ENCODE assay signal across 17 cellular contexts in the genomic region with DNA sequence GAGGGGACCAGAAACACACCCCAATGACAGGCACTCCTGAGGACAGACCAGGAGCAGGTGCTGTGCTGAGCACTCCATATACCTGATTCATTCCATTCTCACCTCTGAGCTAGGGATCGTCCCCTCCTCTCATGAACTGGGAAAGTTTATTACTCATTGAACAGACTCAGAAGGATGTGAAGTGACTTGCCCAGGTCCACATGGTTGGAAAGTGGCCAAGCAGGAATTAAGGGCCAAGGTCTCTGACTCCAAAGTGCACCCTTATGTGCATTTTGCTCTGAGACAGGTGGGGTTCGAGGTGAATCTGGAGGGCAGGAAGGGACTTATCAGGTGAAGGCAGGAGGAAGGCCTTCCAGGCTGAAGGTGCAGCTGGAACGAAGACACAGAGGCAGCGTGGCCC. TPM values are rescaled to one million over a fixed set of nuclear protein-coding genes. Genes with fewer than 3 reads are reported as not detected.
DNase-seq lines count a peak whose midpoint lies in the region; ATAC-seq, FAIRE-seq and TF ChIP-seq lines count a peak whose summit lies in the region.
"Had no signal": no experiment of that assay in that cellular context is flagged by ENCODE, and none has a peak within 500 bp of the region (broad histone marks: within the 10 kb centered on the region; RNA-seq: fewer than 3 reads in every experiment).

No MANE protein-coding gene starts in this region.

- H2AFZ ChIP-seq in GM23338, result no peak overlapping the region

- intact Hi-C loops in activated CD8-positive, alpha-beta T cell treated with anti-CD3 and anti-CD28 coated beads for 36 hours (cut with micrococcal nuclease), result no loop called here
- intact Hi-C loops in spleen (cut with DNase I; ENCODE audit: low total_unique reads), result no loop called here

- no peaks in the 10 kb centered on the region for H3K36me3 Mint-ChIP-seq in activated CD8-positive, alpha-beta T cell treated with anti-CD3 and anti-CD28 coated beads, Interleukin-2, amount 10 ng/mL, durations not matched to agents 7 days and 5 days (ENCODE audit: low read depth)
- no peaks in the 10 kb centered on the region for H3K36me3 Mint-ChIP-seq in activated CD8-positive, alpha-beta T cell treated with anti-CD3 and anti-CD28 coated beads for 36 hours (ENCODE audit: low read depth)
- no peaks in the 10 kb centered on the region; the same call in 1 of the 3 replicates for H3K36me3 Mint-ChIP-seq in GM23338 (ENCODE audit: low read depth)

- H3K4me1 ChIP-seq in spleen (peaks cover 0 to 28% (median 7%) of the 10 kb centered on the region in 6 donors), GM23338 (ENCODE audit: insufficient read depth) (no peaks in the 10 kb centered on the region)

- WGBS in spleen, 5 donors, result 85 to 94% (median 87%) methylated on average over 4 of the region's 4 CpGs

- peaks cover 4% of the 10 kb centered on the region; the same call in 1 of the 2 replicates for H3K9me2 ChIP-seq in GM23338 (ENCODE audit: insufficient read depth)

- no peaks in the 10 kb centered on the region for H3K36me3 ChIP-seq in bronchial epithelial cell (ENCODE audit: control insufficient read depth, insufficient read depth, low read length)
- H3K36me3 ChIP-seq in spleen, result no peaks in the 10 kb centered on the region
- no peaks in the 10 kb centered on the region for H3K36me3 ChIP-seq in GM23338 (ENCODE audit: insufficient read depth)
- H3K36me3 ChIP-seq: tibial nerve had no signal

- H3K4me3 ChIP-seq in bronchial epithelial cell (ENCODE audit: low read depth, low read length) (no peak overlapping the region), spleen (no peak overlapping the region), GM23338 (no peak overlapping the region)
- H3K4me3 ChIP-seq: tibial nerve had no signal

- no peak overlapping the region for H3K4me2 ChIP-seq in GM23338

- H3K4me1 Mint-ChIP-seq in activated CD8-positive, alpha-beta T cell treated with anti-CD3 and anti-CD28 coated beads, Interleukin-2, amount 10 ng/mL, durations not matched to agents 7 days and 5 days (ENCODE audit: low read depth), result peaks cover 36% of the 10 kb centered on the region
- H3K4me1 Mint-ChIP-seq in activated CD8-positive, alpha-beta T cell treated with anti-CD3 and anti-CD28 coated beads for 36 hours (ENCODE audit: low read depth), result peaks cover 18% of the 10 kb centered on the region
- no peaks in the 10 kb centered on the region; the same call in 2 of the 3 replicates for H3K4me1 Mint-ChIP-seq in GM23338

- H3K9me3 Mint-ChIP-seq in activated CD8-positive, alpha-beta T cell treated with anti-CD3 and anti-CD28 coated beads, Interleukin-2, amount 10 ng/mL, durations not matched to agents 7 days and 5 days (ENCODE audit: insufficient read depth), result no peaks in the 10 kb centered on the region
- H3K9me3 Mint-ChIP-seq in activated CD8-positive, alpha-beta T cell treated with anti-CD3 and anti-CD28 coated beads for 36 hours, result peaks cover 4% of the 10 kb centered on the region
- H3K9me3 Mint-ChIP-seq in GM23338, result peaks cover 11% of the 10 kb centered on the region

- no peaks in the 10 kb centered on the region for H3K9me3 ChIP-seq in spleen
- H3K9me3 ChIP-seq: tibial nerve had no signal

- no peak for TF ChIP-seq CTCF in activated CD8-positive, alpha-beta T cell treated with anti-CD3 and anti-CD28 coated beads for 36 hours (IDR thresholded peaks at IDR 0.05)
- no peak for TF ChIP-seq CTCF in bronchial epithelial cell (IDR thresholded peaks at IDR 0.05; ENCODE audit: insufficient read depth, low read length, severe bottlenecking)
- no peak for TF ChIP-seq CTCF in spleen (IDR thresholded peaks at IDR 0.05 in 8 of 11, conservative IDR thresholded peaks at IDR 0.05 in 3 of 11)
- TF ChIP-seq CTCF in GM23338 (conservative IDR thresholded peaks at IDR 0.05; ENCODE audit: low read depth in 2 of 2), result no peak

- DNase-seq in activated CD8-positive, alpha-beta T cell treated with anti-CD3 and anti-CD28 coated beads, Interleukin-2, amount 10 ng/mL, durations not matched to agents 7 days and 5 days, result no peak
- DNase-seq in activated CD8-positive, alpha-beta T cell treated with anti-CD3 and anti-CD28 coated beads for 36 hours, result no peak
- DNase-seq in NCI-H146 treated with DMSO at 0.1 percent for 48 hours (lab: John Stamatoyannopoulos, UW; ENCODE audit: unreplicated experiment) (peak; percentile 35), bronchial epithelial cell (ENCODE audit: low read depth) (peak; percentile 98), spleen (no peak), NCI-H526 (lab: John Stamatoyannopoulos, UW) (no peak), T1000 (lab: John Stamatoyannopoulos, UW) (no peak), GM23338 (ENCODE audit: low spot score) (no peak)
- DNase-seq: activated effector memory CD4-positive, alpha-beta T cell treated with Interleukin-2 at 50 U/mL for 16 hours; foreskin fibroblast; left cardiac atrium; NCI-H1930; NCI-H524 treated with DMSO at 0.1 percent for 48 hours; T-helper 9 cell had no signal

- H3K4me3 Mint-ChIP-seq in activated CD8-positive, alpha-beta T cell treated with anti-CD3 and anti-CD28 coated beads, Interleukin-2, amount 10 ng/mL, durations not matched to agents 7 days and 5 days, result no peak overlapping the region
- H3K4me3 Mint-ChIP-seq in activated CD8-positive, alpha-beta T cell treated with anti-CD3 and anti-CD28 coated beads for 36 hours, result no peak overlapping the region
- H3K4me3 Mint-ChIP-seq in GM23338, result no peak overlapping the region

- peak overlapping the region; percentile 65 for H3K27ac Mint-ChIP-seq in activated CD8-positive, alpha-beta T cell treated with anti-CD3 and anti-CD28 coated beads, Interleukin-2, amount 10 ng/mL, durations not matched to agents 7 days and 5 days
- H3K27ac Mint-ChIP-seq in activated CD8-positive, alpha-beta T cell treated with anti-CD3 and anti-CD28 coated beads for 36 hours, result no peak overlapping the region
- H3K27ac Mint-ChIP-seq in GM23338, result no peak overlapping the region

- no peak for ATAC-seq in activated CD8-positive, alpha-beta T cell treated with anti-CD3 and anti-CD28 coated beads, Interleukin-2, amount 10 ng/mL, durations not matched to agents 7 days and 5 days
- no peak for ATAC-seq in activated CD8-positive, alpha-beta T cell treated with anti-CD3 and anti-CD28 coated beads for 36 hours
- no peak for ATAC-seq in GM23338
- ATAC-seq: activated CD4-positive, CD25-positive, alpha-beta regulatory T cell treated with anti-CD3 and anti-CD28 coated beads, Interleukin-2, amount 50 U/mL, for 24 hours had no signal

- H3K27ac ChIP-seq in spleen (peak overlapping the region in 5 of 8 donors; percentile 29 to 84 (median 60)), GM23338 (ENCODE audit: low read depth) (no peak overlapping the region)
- H3K27ac ChIP-seq: tibial nerve had no signal

- no peaks in the 10 kb centered on the region for H3K27me3 ChIP-seq in bronchial epithelial cell (ENCODE audit: control insufficient read depth, insufficient read depth, low read length)
- H3K27me3 ChIP-seq in spleen (replicated peaks in 1 of 7), result no peaks in the 10 kb centered on the region
- H3K27me3 ChIP-seq in GM23338 (ENCODE audit: insufficient read depth), result no peaks in the 10 kb centered on the region
- H3K27me3 ChIP-seq: tibial nerve had no signal

- peaks cover 7% of the 10 kb centered on the region for H3K27me3 Mint-ChIP-seq in activated CD8-positive, alpha-beta T cell treated with anti-CD3 and anti-CD28 coated beads, Interleukin-2, amount 10 ng/mL, durations not matched to agents 7 days and 5 days (ENCODE audit: low read depth)
- H3K27me3 Mint-ChIP-seq in activated CD8-positive, alpha-beta T cell treated with anti-CD3 and anti-CD28 coated beads for 36 hours, result peaks cover 4% of the 10 kb centered on the region
- H3K27me3 Mint-ChIP-seq in GM23338 (ENCODE audit: insufficient read depth, low read depth, poor library complexity), result peaks cover 4% of the 10 kb centered on the region

- TF ChIP-seq POLR2A in spleen (IDR thresholded peaks at IDR 0.05), result no peak

- H3K79me2 ChIP-seq in GM23338 (replicated peaks; ENCODE audit: insufficient read depth), result no peaks in the 10 kb centered on the region

- POLR2A ChIA-PET in activated CD8-positive, alpha-beta T cell treated with anti-CD3 and anti-CD28 coated beads, Interleukin-2, amount 10 ng/mL, durations not matched to agents 7 days and 5 days (lab: Charles Lee), result no interaction called here
- POLR2A ChIA-PET in activated CD8-positive, alpha-beta T cell treated with anti-CD3 and anti-CD28 coated beads for 36 hours (lab: Charles Lee), result interaction anchor here (0.8 to 1.1 kb wide), 2 partner anchors 10 to 43 kb away, joined by 3 read pairs; no protein-coding TSS in a partner anchor

- peak; percentile 83 for FAIRE-seq in bronchial epithelial cell (lab: Jason Lieb, UNC)
- FAIRE-seq: astrocyte had no signal

- no peaks in the 10 kb centered on the region for H4K20me1 ChIP-seq in GM23338 (replicated peaks; ENCODE audit: insufficient read depth)

- H3F3A ChIP-seq in GM23338 (replicated peaks; ENCODE audit: low read depth), result no peaks in the 10 kb centered on the region

- CTCF ChIA-PET in activated CD8-positive, alpha-beta T cell treated with anti-CD3 and anti-CD28 coated beads, Interleukin-2, amount 10 ng/mL, durations not matched to agents 7 days and 5 days (lab: Charles Lee), result no interaction called here
- CTCF ChIA-PET in activated CD8-positive, alpha-beta T cell treated with anti-CD3 and anti-CD28 coated beads for 36 hours (lab: Charles Lee), result no interaction called here

RNA-seq across cellular contexts. Expression of a gene that starts 25.1 kb away (rescaled TPM):
- total RNA-seq in activated CD8-positive, alpha-beta T cell treated with anti-CD3 and anti-CD28 coated beads, Interleukin-2, amount 10 ng/mL, durations not matched to agents 7 days and 5 days, result 1 to 10 TPM; 1.0 to 1.4 TPM
- total RNA-seq in activated CD8-positive, alpha-beta T cell treated with anti-CD3 and anti-CD28 coated beads for 36 hours, result under 1 TPM; 0.25 to 0.50 TPM
- 1.5 and 1.6 TPM in 2 replicates for total RNA-seq in bronchial epithelial cell
- total RNA-seq in spleen, result 10 to 100 TPM; 11.1 to 45.7 (median 19.5) TPM
- 1 to 10 TPM; 3.8 to 4.5 (median 3.8) TPM for polyA plus RNA-seq in spleen
- 0.21 TPM in 1 of 2 replicates, not detected in the other for total RNA-seq in GM23338 (2014; rRNA removed; shearing (Covaris generic))
- 0.06 TPM in 1 of 2 replicates, not detected in the other for polyA plus RNA-seq in GM23338 (2016; fragmentation: Nextera tagmentation; extraction: Ambion mirVana)

Comparison
In these comparisons a context has a peak if more than half of its experiments do, and no peak if none do; other contexts are left out.
1. DNase-seq: peak in NCI-H146 treated with DMSO at 0.1 percent for 48 hours (single experiment) and bronchial epithelial cell (single experiment); none in activated CD8-positive, alpha-beta T cell treated with anti-CD3 and anti-CD28 coated beads, Interleukin-2, amount 10 ng/mL, durations not matched to agents 7 days and 5 days (single experiment), activated CD8-positive, alpha-beta T cell treated with anti-CD3 and anti-CD28 coated beads for 36 hours (single experiment), spleen (single experiment), NCI-H526 (0 of 2), T1000 (single experiment) and GM23338 (single experiment).